ENCODE assay signal across 24 cellular contexts in genomic region chr13:113669231-113669870, GRCh38. TPM values are rescaled to one million over a fixed set of nuclear protein-coding genes. Genes with fewer than 3 reads are reported as not detected.
DNase-seq lines count a peak whose midpoint lies in the region; ATAC-seq and TF ChIP-seq lines count a peak whose summit lies in the region.
"Had no signal": no experiment of that assay in that cellular context is flagged by ENCODE, and none has a peak within 500 bp of the region (broad histone marks: within the 10 kb centered on the region; RNA-seq: fewer than 3 reads in every experiment).

No MANE protein-coding gene starts in this region.

- H3K4me1 ChIP-seq in HEK293 (ENCODE audit: control insufficient read depth, insufficient read depth, low read length) = no peaks in the 10 kb centered on the region
- H3K4me1 ChIP-seq in sigmoid colon = no peaks in the 10 kb centered on the region
- H3K4me1 ChIP-seq: psoas muscle had no signal

- CTCF ChIA-PET in activated CD4-positive, alpha-beta memory T cell treated with anti-CD3 and anti-CD28 coated beads for 36 hours (lab: Charles Lee) = no interaction called here
- CTCF ChIA-PET in activated CD4-positive, alpha-beta memory T cell treated with anti-CD3 and anti-CD28 coated beads, Interleukin-2, amount 10 ng/mL, durations not matched to agents 7 days and 5 days (lab: Charles Lee) = no interaction called here
- CTCF ChIA-PET in HEK293 (lab: Yijun Ruan, JAX) = no interaction called here

- peaks cover 2% of the 10 kb centered on the region for H3K27me3 Mint-ChIP-seq in activated CD4-positive, alpha-beta memory T cell treated with anti-CD3 and anti-CD28 coated beads for 36 hours
- H3K27me3 Mint-ChIP-seq in activated CD4-positive, alpha-beta memory T cell treated with anti-CD3 and anti-CD28 coated beads, Interleukin-2, amount 10 ng/mL, durations not matched to agents 7 days and 5 days = no peaks in the 10 kb centered on the region

- POLR2A ChIA-PET in activated CD4-positive, alpha-beta memory T cell treated with anti-CD3 and anti-CD28 coated beads for 36 hours (lab: Charles Lee) = no interaction called here
- POLR2A ChIA-PET in activated CD4-positive, alpha-beta memory T cell treated with anti-CD3 and anti-CD28 coated beads, Interleukin-2, amount 10 ng/mL, durations not matched to agents 7 days and 5 days (lab: Charles Lee) = no interaction called here
- POLR2A ChIA-PET in HEK293 (lab: Yijun Ruan, JAX) = no interaction called here

- H3K4me3 ChIP-seq in HEK293 (ENCODE audit: low read depth, low read length) (no peak overlapping the region), sigmoid colon (no peak overlapping the region)
- H3K4me3 ChIP-seq: psoas muscle, smooth muscle cell had no signal

- H3K9me3 ChIP-seq in HEK293 (ENCODE audit: control insufficient read depth, insufficient read depth, low read depth, low read length) (no peaks in the 10 kb centered on the region), sigmoid colon (no peaks in the 10 kb centered on the region)
- H3K9me3 ChIP-seq: psoas muscle had no signal

- TF ChIP-seq EP300 in sigmoid colon (IDR thresholded peaks at IDR 0.05) = no peak

- H3K27ac ChIP-seq in HEK293 (ENCODE audit: extremely low read depth, low read depth, low read length) (no peak overlapping the region), sigmoid colon (no peak overlapping the region)
- H3K27ac ChIP-seq: psoas muscle had no signal

- no peaks in the 10 kb centered on the region for H3K4me1 Mint-ChIP-seq in activated CD4-positive, alpha-beta memory T cell treated with anti-CD3 and anti-CD28 coated beads for 36 hours (ENCODE audit: low read depth)
- H3K4me1 Mint-ChIP-seq in activated CD4-positive, alpha-beta memory T cell treated with anti-CD3 and anti-CD28 coated beads, Interleukin-2, amount 10 ng/mL, durations not matched to agents 7 days and 5 days = peaks cover 2% of the 10 kb centered on the region

- no peak overlapping the region for H3K27ac Mint-ChIP-seq in activated CD4-positive, alpha-beta memory T cell treated with anti-CD3 and anti-CD28 coated beads for 36 hours
- H3K27ac Mint-ChIP-seq in activated CD4-positive, alpha-beta memory T cell treated with anti-CD3 and anti-CD28 coated beads, Interleukin-2, amount 10 ng/mL, durations not matched to agents 7 days and 5 days = no peak overlapping the region

- intact Hi-C loops in activated CD4-positive, alpha-beta memory T cell treated with anti-CD3 and anti-CD28 coated beads for 36 hours (cut with micrococcal nuclease) = no loop called here
- intact Hi-C loops in sigmoid colon (cut with DNase I) = no loop called here

- no peak for ATAC-seq in HG02798 (IDR thresholded peaks at IDR 0.05; ENCODE audit: poor library complexity, unreplicated experiment)

- H3K36me3 ChIP-seq in HEK293 (ENCODE audit: control insufficient read depth in 2 of 2, insufficient read depth in 1 of 2, low read length in 2 of 2) (no peaks in the 10 kb centered on the region), sigmoid colon (no peaks in the 10 kb centered on the region)

- DNase-seq in activated CD4-positive, alpha-beta memory T cell treated with anti-CD3 and anti-CD28 coated beads for 36 hours = peak; percentile 6
- no peak for DNase-seq in activated CD4-positive, alpha-beta memory T cell treated with anti-CD3 and anti-CD28 coated beads, Interleukin-2, amount 10 ng/mL, durations not matched to agents 7 days and 5 days
- DNase-seq in islet precursor cell = peak; percentile 29
- peak; percentile 55 for DNase-seq in sigmoid colon
- no peak for DNase-seq in hypothalamus (lab: John Stamatoyannopoulos, UW)
- DNase-seq in NCI-H1417 treated with DMSO at 0.1 percent for 48 hours (lab: John Stamatoyannopoulos, UW) = no peak
- DNase-seq: activated CD4-positive, alpha-beta T cell treated with anti-CD3 and anti-CD28 coated beads for 1 hour; AML-193; amniotic stem cell; COR-L47; NCI-H1092; NCI-H1930; NCI-H2227 treated with DMSO at 0.1 percent for 48 hours; NCI-H748 treated with DMSO at 0.1 percent for 48 hours; SHP77; stimulated activated CD4-positive, alpha-beta T cell treated with anti-CD3 and anti-CD28 coated beads, Interleukin-2, amount 100 ng/mL, for 48 hours; stimulated activated naive CD4-positive, alpha-beta T cell had no signal

- no peaks in the 10 kb centered on the region for H3K9me3 Mint-ChIP-seq in activated CD4-positive, alpha-beta memory T cell treated with anti-CD3 and anti-CD28 coated beads for 36 hours
- peaks cover 7% of the 10 kb centered on the region for H3K9me3 Mint-ChIP-seq in activated CD4-positive, alpha-beta memory T cell treated with anti-CD3 and anti-CD28 coated beads, Interleukin-2, amount 10 ng/mL, durations not matched to agents 7 days and 5 days

- peaks cover 0 to 4% (median 0%) of the 10 kb centered on the region in 3 donors for H3K27me3 ChIP-seq in sigmoid colon

- no peak overlapping the region for H3K4me3 Mint-ChIP-seq in activated CD4-positive, alpha-beta memory T cell treated with anti-CD3 and anti-CD28 coated beads for 36 hours
- no peak overlapping the region for H3K4me3 Mint-ChIP-seq in activated CD4-positive, alpha-beta memory T cell treated with anti-CD3 and anti-CD28 coated beads, Interleukin-2, amount 10 ng/mL, durations not matched to agents 7 days and 5 days

- WGBS in sigmoid colon, 2 donors = 60 to 77% methylated on average over 18 of the region's 18 CpGs

- H3K36me3 Mint-ChIP-seq in activated CD4-positive, alpha-beta memory T cell treated with anti-CD3 and anti-CD28 coated beads for 36 hours = no peaks in the 10 kb centered on the region
- H3K36me3 Mint-ChIP-seq in activated CD4-positive, alpha-beta memory T cell treated with anti-CD3 and anti-CD28 coated beads, Interleukin-2, amount 10 ng/mL, durations not matched to agents 7 days and 5 days (ENCODE audit: low read depth) = peaks cover 3% of the 10 kb centered on the region

- no peak for TF ChIP-seq POLR2A in sigmoid colon (IDR thresholded peaks at IDR 0.05)

- no peak for TF ChIP-seq CTCF in HEK293 (tag by site-specific recombination; IDR thresholded peaks at IDR 0.05)
- no peak for TF ChIP-seq CTCF in sigmoid colon (IDR thresholded peaks at IDR 0.05)

TF ChIP-seq in HEK293, 187 proteins besides CTCF, POLR2A, EP300 and RAD21:
- TF ChIP-seq GLIS2 (tag by site-specific recombination; IDR thresholded peaks at IDR 0.05) (no peak), ZNF747 (tag by site-specific recombination; IDR thresholded peaks at IDR 0.05) (no peak), KLF9 (tag by site-specific recombination; IDR thresholded peaks at IDR 0.05; ENCODE audit: low read depth) (0 out of 2 replicates have a peak, but pooled peaks have one; percentile 27), ZNF488 (tag by site-specific recombination; IDR thresholded peaks at IDR 0.05) (no peak), ZNF791 (tag by site-specific recombination; IDR thresholded peaks at IDR 0.05) (no peak), ZBTB7A (tag by site-specific recombination; IDR thresholded peaks at IDR 0.05; ENCODE audit: low read depth) (no peak), ZNF202 (tag by site-specific recombination; IDR thresholded peaks at IDR 0.05; ENCODE audit: borderline replicate concordance) (no peak)
- TF ChIP-seq, protein P1, sequence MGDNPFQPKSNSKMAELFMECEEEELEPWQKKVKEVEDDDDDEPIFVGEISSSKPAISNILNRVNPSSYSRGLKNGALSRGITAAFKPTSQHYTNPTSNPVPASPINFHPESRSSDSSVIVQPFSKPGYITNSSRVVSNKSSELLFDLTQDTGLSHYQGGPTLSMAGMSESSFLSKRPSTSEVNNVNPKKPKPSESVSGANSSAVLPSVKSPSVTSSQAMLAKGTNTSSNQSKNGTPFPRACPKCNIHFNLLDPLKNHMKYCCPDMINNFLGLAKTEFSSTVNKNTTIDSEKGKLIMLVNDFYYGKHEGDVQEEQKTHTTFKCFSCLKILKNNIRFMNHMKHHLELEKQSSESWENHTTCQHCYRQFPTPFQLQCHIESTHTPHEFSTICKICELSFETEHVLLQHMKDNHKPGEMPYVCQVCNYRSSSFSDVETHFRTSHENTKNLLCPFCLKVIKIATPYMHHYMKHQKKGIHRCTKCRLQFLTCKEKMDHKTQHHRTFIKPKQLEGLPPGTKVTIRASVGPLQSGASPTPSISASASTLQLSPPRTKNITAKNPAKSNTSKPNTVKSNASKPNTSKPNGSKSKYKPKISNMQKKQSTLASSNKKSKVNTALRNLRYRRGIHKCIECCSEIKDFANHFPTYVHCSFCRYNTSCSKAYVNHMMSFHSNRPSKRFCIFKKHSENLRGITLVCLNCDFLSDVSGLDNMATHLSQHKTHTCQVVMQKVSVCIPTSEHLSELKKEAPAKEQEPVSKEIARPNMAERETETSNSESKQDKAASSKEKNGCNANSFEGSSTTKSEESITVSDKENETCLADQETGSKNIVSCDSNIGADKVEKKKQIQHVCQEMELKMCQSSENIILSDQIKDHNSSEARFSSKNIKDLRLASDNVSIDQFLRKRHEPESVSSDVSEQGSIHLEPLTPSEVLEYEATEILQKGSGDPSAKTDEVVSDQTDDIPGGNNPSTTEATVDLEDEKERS (tag by site-specific recombination; IDR thresholded peaks at IDR 0.05) = no peak
- TF ChIP-seq, protein P2, sequence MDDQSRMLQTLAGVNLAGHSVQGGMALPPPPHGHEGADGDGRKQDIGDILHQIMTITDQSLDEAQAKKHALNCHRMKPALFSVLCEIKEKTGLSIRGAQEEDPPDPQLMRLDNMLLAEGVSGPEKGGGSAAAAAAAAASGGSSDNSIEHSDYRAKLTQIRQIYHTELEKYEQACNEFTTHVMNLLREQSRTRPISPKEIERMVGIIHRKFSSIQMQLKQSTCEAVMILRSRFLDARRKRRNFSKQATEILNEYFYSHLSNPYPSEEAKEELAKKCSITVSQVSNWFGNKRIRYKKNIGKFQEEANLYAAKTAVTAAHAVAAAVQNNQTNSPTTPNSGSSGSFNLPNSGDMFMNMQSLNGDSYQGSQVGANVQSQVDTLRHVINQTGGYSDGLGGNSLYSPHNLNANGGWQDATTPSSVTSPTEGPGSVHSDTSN (CRISPR knock-in tag; IDR thresholded peaks at IDR 0.05) = no peak

RNA-seq across cellular contexts. Expression of gene GRK1, which starts 2.3 kb away (rescaled TPM):
- not detected for total RNA-seq in activated CD4-positive, alpha-beta memory T cell treated with anti-CD3 and anti-CD28 coated beads for 36 hours
- not detected for total RNA-seq in activated CD4-positive, alpha-beta memory T cell treated with anti-CD3 and anti-CD28 coated beads, Interleukin-2, amount 10 ng/mL, durations not matched to agents 7 days and 5 days
- under 1 TPM in 1 of 4 donors, not detected in 3; 0.28 TPM for total RNA-seq in sigmoid colon
- polyA plus RNA-seq in sigmoid colon = under 1 TPM in 1 of 3 donors, not detected in 2; 0.10 TPM
- total RNA-seq: A172, mucosa of gallbladder, smooth muscle cell had no signal
- polyA plus RNA-seq: psoas muscle, smooth muscle cell had no signal

RNA-seq across cellular contexts. Expression of gene ATP4B, which starts 11.4 kb away (rescaled TPM):
- not detected for total RNA-seq in activated CD4-positive, alpha-beta memory T cell treated with anti-CD3 and anti-CD28 coated beads for 36 hours
- not detected for total RNA-seq in activated CD4-positive, alpha-beta memory T cell treated with anti-CD3 and anti-CD28 coated beads, Interleukin-2, amount 10 ng/mL, durations not matched to agents 7 days and 5 days
- total RNA-seq in sigmoid colon = not detected
- polyA plus RNA-seq in sigmoid colon = not detected
- total RNA-seq: A172, mucosa of gallbladder, neural crest cell, psoas muscle, smooth muscle cell had no signal
- polyA plus RNA-seq: smooth muscle cell had no signal

Comparison
In these comparisons a context has a peak if more than half of its experiments do, and no peak if none do; other contexts are left out.
1. DNase-seq: peak in activated CD4-positive, alpha-beta memory T cell treated with anti-CD3 and anti-CD28 coated beads for 36 hours (single experiment), islet precursor cell (single experiment) and sigmoid colon (single experiment); none in activated CD4-positive, alpha-beta memory T cell treated with anti-CD3 and anti-CD28 coated beads, Interleukin-2, amount 10 ng/mL, durations not matched to agents 7 days and 5 days (single experiment), hypothalamus (0 of 51) and NCI-H1417 treated with DMSO at 0.1 percent for 48 hours (single experiment).